In genomic region chr5:37667430-37667829, GRCh38 we compare ENCODE assay signal across 24 cellular contexts.
DNase-seq lines count a peak whose midpoint lies in the region; ATAC-seq, FAIRE-seq and TF ChIP-seq lines count a peak whose summit lies in the region.
"Had no signal": no experiment of that assay in that cellular context is flagged by ENCODE, and none has a peak within 500 bp of the region (broad histone marks: within the 10 kb centered on the region; RNA-seq: fewer than 3 reads in every experiment).

No MANE protein-coding gene starts in this region.

- no peak for TF ChIP-seq EP300 in K562 (IDR thresholded peaks at IDR 0.05; ENCODE audit: low read length)

- no peaks in the 10 kb centered on the region for H3K9me1 ChIP-seq in K562 (ENCODE audit: control insufficient read depth, insufficient read depth, low read length)

- H3K27me3 ChIP-seq in PC-3 (ENCODE audit: low read length), result no peaks in the 10 kb centered on the region
- H3K27me3 ChIP-seq in K562 (ENCODE audit: control insufficient read depth in 2 of 2, insufficient read depth in 2 of 2, low read length in 2 of 2), result no peaks in the 10 kb centered on the region
- no peaks in the 10 kb centered on the region for H3K27me3 ChIP-seq in psoas muscle (ENCODE audit: insufficient read depth in 3 of 3, low read length in 2 of 3)
- H3K27me3 ChIP-seq in body of pancreas, result no peaks in the 10 kb centered on the region
- no peaks in the 10 kb centered on the region for H3K27me3 ChIP-seq in ascending aorta
- H3K27me3 ChIP-seq: BLaER1 treated with 17β-estradiol and CSF1 and Interleukin-3, amounts not matched to agents 10 nM and 100 nM had no signal

- intact Hi-C loops in PC-3 (cut with micrococcal nuclease) (no loop called here), K562 (cut with micrococcal nuclease) (no loop called here), psoas muscle (cut with DNase I) (loop anchor here (5.0 to 10.0 kb wide), 4 partner anchors 63 to 500 kb away; no protein-coding TSS in a partner anchor), body of pancreas (cut with DNase I) (no loop called here), ascending aorta (cut with DNase I) (no loop called here)

- CTCF ChIA-PET in PC-3 (lab: Charles Lee) (interaction anchor here (0.6 kb wide), 1 partner anchor 619 kb away, joined by 7 read pairs; no protein-coding TSS in a partner anchor), K562 (lab: Yijun Ruan, JAX; ENCODE audit: low intra/inter-chr PET ratio) (no interaction called here)

- H3K9me2 ChIP-seq in PC-3 (replicated peaks; ENCODE audit: low read length), result no peaks in the 10 kb centered on the region

- no peak for TF ChIP-seq CTCF in 22Rv1 (IDR thresholded peaks at IDR 0.05)
- no peak for TF ChIP-seq CTCF in PC-3 (conservative IDR thresholded peaks at IDR 0.05; ENCODE audit: low read depth, low read length)
- no peak for TF ChIP-seq CTCF in K562 (IDR thresholded peaks at IDR 0.05 in 2 of 3, conservative IDR thresholded peaks at IDR 0.05 in 1 of 3; ENCODE audit: insufficient read depth in 2 of 3, low read depth in 1 of 3, low read length in 3 of 3)
- no peak for TF ChIP-seq CTCF in psoas muscle (IDR thresholded peaks at IDR 0.05)
- TF ChIP-seq CTCF in body of pancreas (IDR thresholded peaks at IDR 0.05), result no peak
- no peak for TF ChIP-seq CTCF in ascending aorta (IDR thresholded peaks at IDR 0.05)

- H3K79me2 ChIP-seq in PC-3 (ENCODE audit: low read length), result no peaks in the 10 kb centered on the region
- H3K79me2 ChIP-seq in K562 (ENCODE audit: control insufficient read depth, insufficient read depth, low read length), result no peaks in the 10 kb centered on the region

- H2AFZ ChIP-seq in PC-3 (ENCODE audit: low read length), result no peak overlapping the region
- no peak overlapping the region for H2AFZ ChIP-seq in K562 (ENCODE audit: low read depth, low read length)
- H2AFZ ChIP-seq: GM23338 had no signal

- BruUV-seq in PC-3 (replicated peaks; lab: Mats Ljungman, UMichigan) (no TSS peak), K562 (replicated peaks; lab: Mats Ljungman, UMichigan) (no TSS peak)

- no peak for DNase-seq in PC-3
- DNase-seq in K562 (ENCODE audit: extremely low read depth in 1 of 4, low spot score in 3 of 4), result no peak
- DNase-seq in psoas muscle, result no peak
- no peak for DNase-seq in NCI-H345 (lab: John Stamatoyannopoulos, UW)
- no peak for DNase-seq in body of pancreas
- DNase-seq in ascending aorta (ENCODE audit: low spot score in 2 of 2), result no peak
- DNase-seq: AML-193; CD4-positive, alpha-beta T cell; HCEC 1CT; NCI-H1092; NCI-H1436; NCI-H187; NCI-H2171 treated with DMSO at 0.1 percent for 48 hours; NCI-H446; NCI-H524 treated with DMSO at 0.1 percent for 48 hours; NCI-H774; Right ventricle myocardium superior; RPMI8226 had no signal

- FAIRE-seq in K562 (lab: Jason Lieb, UNC), result no peak
- FAIRE-seq: D721Med, GM18507 had no signal

- H3K4me3 ChIP-seq in PC-3 (ENCODE audit: low read length) (no peak overlapping the region), K562 (no peak overlapping the region), psoas muscle (no peak overlapping the region), body of pancreas (no peak overlapping the region), ascending aorta (no peak overlapping the region)
- H3K4me3 ChIP-seq: BLaER1 treated with 17β-estradiol and CSF1 and Interleukin-3, amounts not matched to agents 10 nM and 100 nM; GM23338 had no signal

- H3K36me3 ChIP-seq in PC-3 (ENCODE audit: low read depth, low read length) (no peaks in the 10 kb centered on the region), K562 (ENCODE audit: control insufficient read depth, insufficient read depth, low read length) (no peaks in the 10 kb centered on the region), psoas muscle (ENCODE audit: insufficient read depth in 1 of 2, low read depth in 1 of 2) (no peaks in the 10 kb centered on the region), body of pancreas (replicated peaks in 1 of 2; ENCODE audit: insufficient read depth in 1 of 2, low read depth in 2 of 2) (no peaks in the 10 kb centered on the region), ascending aorta (no peaks in the 10 kb centered on the region)

- H3K9me3 ChIP-seq in PC-3 (ENCODE audit: low read length) (no peaks in the 10 kb centered on the region), K562 (replicated peaks; ENCODE audit: control insufficient read depth, insufficient read depth, low read depth, low read length) (no peaks in the 10 kb centered on the region), psoas muscle (no peaks in the 10 kb centered on the region), body of pancreas (no peaks in the 10 kb centered on the region), ascending aorta (no peaks in the 10 kb centered on the region)

- H4K20me1 ChIP-seq in PC-3 (ENCODE audit: low read length) (no peaks in the 10 kb centered on the region), K562 (replicated peaks; ENCODE audit: control insufficient read depth, insufficient read depth, low read length) (no peaks in the 10 kb centered on the region; the same call in 1 of the 2 replicates)

- in situ Hi-C loops in K562 (cut with MboI), result no loop called here

- no peaks in the 10 kb centered on the region for H3F3A ChIP-seq in PC-3 (ENCODE audit: low read length, unreplicated experiment)

- H3K4me1 ChIP-seq in PC-3 (ENCODE audit: insufficient read depth, low read length) (peaks cover 29% of the 10 kb centered on the region), K562 (replicated peaks in 1 of 2; ENCODE audit: control insufficient read depth in 2 of 2, insufficient read depth in 2 of 2, low read length in 2 of 2) (peaks cover 2 to 19% of the 10 kb centered on the region in 2 experiments; a peak in 4 of 5 replicates), psoas muscle (peaks cover 40% of the 10 kb centered on the region), body of pancreas (peaks cover 26% of the 10 kb centered on the region), ascending aorta (peaks cover 0 to 2% of the 10 kb centered on the region in 2 donors)

- TF ChIP-seq RAD21 in K562 (CRISPR knock-in tag; conservative IDR thresholded peaks at IDR 0.05 in 1 of 2, IDR thresholded peaks at IDR 0.05 in 1 of 2), result no peak

- TF ChIP-seq POLR2A in K562 (conservative IDR thresholded peaks at IDR 0.05) (no peak), body of pancreas (IDR thresholded peaks at IDR 0.05) (no peak)

- no peak overlapping the region for H3K9ac ChIP-seq in PC-3 (ENCODE audit: low read length)
- no peak overlapping the region for H3K9ac ChIP-seq in K562 (ENCODE audit: insufficient read depth in 1 of 2, low read depth in 2 of 2, low read length in 2 of 2)
- H3K9ac ChIP-seq: BLaER1 treated with 17β-estradiol and CSF1 and Interleukin-3, amounts not matched to agents 10 nM and 100 nM had no signal

- POLR2A ChIA-PET in PC-3 (lab: Charles Lee; ENCODE audit: unreplicated experiment) (no interaction called here), K562 (lab: Yijun Ruan, JAX) (no interaction called here)

- H3K27ac ChIP-seq in 22Rv1 (peak overlapping the region; percentile 59), PC-3 (ENCODE audit: low read length) (peak overlapping the region; percentile 37; the same call in 1 of the 2 replicates), K562 (ENCODE audit: extremely low read depth, low read depth, low read length) (no peak overlapping the region), psoas muscle (peak overlapping the region; percentile 93), body of pancreas (no peak overlapping the region), ascending aorta (no peak overlapping the region)
- H3K27ac ChIP-seq: BLaER1 treated with 17β-estradiol and CSF1 and Interleukin-3, amounts not matched to agents 10 nM and 100 nM had no signal

- H3K4me2 ChIP-seq in PC-3 (ENCODE audit: low read length), result peak overlapping the region; percentile 67; the same call in 1 of the 2 replicates
- no peak overlapping the region for H3K4me2 ChIP-seq in K562 (ENCODE audit: insufficient read depth, low read length)
- H3K4me2 ChIP-seq: BLaER1 treated with 17β-estradiol and CSF1 and Interleukin-3, amounts not matched to agents 10 nM and 100 nM; GM23338 had no signal

- no peak for ATAC-seq in PC-3
- ATAC-seq in K562, result no peak
- no peak for ATAC-seq in psoas muscle
- ATAC-seq in GM18870 (IDR thresholded peaks at IDR 0.05; ENCODE audit: unreplicated experiment), result no peak
- ATAC-seq in body of pancreas, result no peak
- ATAC-seq: GM23338 had no signal

Comparison
In these comparisons a context has a peak if more than half of its experiments do, and no peak if none do; other contexts are left out.
1. H3K27ac ChIP-seq: peak in 22Rv1 (single experiment), PC-3 (single experiment) and psoas muscle (single experiment); none in K562 (single experiment), body of pancreas (0 of 4) and ascending aorta (0 of 2).
2. intact Hi-C loops: an anchor here in psoas muscle (5.0 to 10.0 kb wide); none called in PC-3, K562, body of pancreas and ascending aorta.